29 cellular contexts compared by ENCODE assay signal in genomic region chr7:122380993-122381392, GRCh38.
DNase-seq lines count a peak whose midpoint lies in the region; ATAC-seq and TF ChIP-seq lines count a peak whose summit lies in the region.
"Had no signal": no experiment of that assay in that cellular context is flagged by ENCODE, and none has a peak within 500 bp of the region (broad histone marks: within the 10 kb centered on the region; RNA-seq: fewer than 3 reads in every experiment).

No MANE protein-coding gene starts in this region.

- H3K4me1 ChIP-seq in sigmoid colon = no peaks in the 10 kb centered on the region
- H3K4me1 ChIP-seq: ascending aorta, gastrocnemius medialis, left lung had no signal

- no peaks in the 10 kb centered on the region for H3K36me3 Mint-ChIP-seq in brain
- H3K36me3 Mint-ChIP-seq: activated naive CD8-positive, alpha-beta T cell treated with anti-CD3 and anti-CD28 coated beads, Interleukin-2, amount 10 ng/mL, durations not matched to agents 7 days and 5 days; immature natural killer cell; stimulated activated naive B cell treated with anti-CD40 and anti-IgM and Interleukin-4, amounts not matched to agents 10 μg/mL and 1 μg/mL and 100 μg/mL, for 72 hours had no signal

- H3K4me3 ChIP-seq in sigmoid colon = no peak overlapping the region
- H3K4me3 ChIP-seq: ascending aorta, gastrocnemius medialis, hepatocyte, left lung had no signal

- WGBS in sigmoid colon, 2 donors = 40 to 78% methylated on average over 3 of the region's 3 CpGs

- peaks cover 38% of the 10 kb centered on the region for H3K4me1 Mint-ChIP-seq in brain
- H3K4me1 Mint-ChIP-seq: activated naive CD8-positive, alpha-beta T cell treated with anti-CD3 and anti-CD28 coated beads, Interleukin-2, amount 10 ng/mL, durations not matched to agents 7 days and 5 days; immature natural killer cell; stimulated activated naive B cell treated with anti-CD40 and anti-IgM and Interleukin-4, amounts not matched to agents 10 μg/mL and 1 μg/mL and 100 μg/mL, for 72 hours had no signal

- intact Hi-C loops in sigmoid colon (cut with DNase I) = no loop called here

- H3K27me3 Mint-ChIP-seq in brain = peaks cover 7% of the 10 kb centered on the region
- H3K27me3 Mint-ChIP-seq: activated naive CD8-positive, alpha-beta T cell treated with anti-CD3 and anti-CD28 coated beads, Interleukin-2, amount 10 ng/mL, durations not matched to agents 7 days and 5 days; progenitor cell of endocrine pancreas; stimulated activated naive B cell treated with anti-CD40 and anti-IgM and Interleukin-4, amounts not matched to agents 10 μg/mL and 1 μg/mL and 100 μg/mL, for 72 hours had no signal

- DNase-seq in NCI-H2171 treated with DMSO at 0.1 percent for 48 hours (lab: John Stamatoyannopoulos, UW) (peak; percentile 25), NCI-H2171 (lab: John Stamatoyannopoulos, UW) (no peak), NCI-H524 (lab: John Stamatoyannopoulos, UW) (peak; percentile 69 to 84), NCI-H2081 treated with DMSO at 0.1 percent for 48 hours (lab: John Stamatoyannopoulos, UW) (no peak), sigmoid colon (no peak)
- DNase-seq in stimulated activated CD4-positive, alpha-beta T cell treated with anti-CD3 and anti-CD28 coated beads, Interleukin-2, amount 100 ng/mL, for 48 hours = no peak
- DNase-seq: 8988T; activated CD4-positive, CD25-positive, alpha-beta regulatory T cell treated with anti-CD3 and anti-CD28 coated beads, Interleukin-2, amount 50 U/mL, for 72 hours; activated CD8-positive, alpha-beta T cell treated with anti-CD3 and anti-CD28 coated beads, Interleukin-2, amount 10 ng/mL, durations not matched to agents 7 days and 5 days; activated effector memory CD4-positive, alpha-beta T cell treated with Interleukin-2 at 50 U/mL for 16 hours; activated naive CD8-positive, alpha-beta T cell treated with anti-CD3 and anti-CD28 coated beads, Interleukin-2, amount 10 ng/mL, durations not matched to agents 7 days and 5 days; activated T-cell treated with anti-CD3 and anti-CD28 coated beads for 4 hours; dermis blood vessel endothelial cell; gastrocnemius medialis; immature natural killer cell; left lung; mesendoderm; NCI-H1092 treated with DMSO at 0.1 percent for 48 hours; NCI-H2029 treated with DMSO at 0.1 percent for 48 hours; NCI-H774; stimulated activated naive B cell treated with anti-CD40 and anti-IgM and Interleukin-4, amounts not matched to agents 10 μg/mL and 1 μg/mL and 100 μg/mL, for 72 hours; T-helper 1 cell had no signal

- H3K9me3 Mint-ChIP-seq in brain = peaks cover 0 to 2% (median 0%) of the 10 kb centered on the region in 5 experiments
- H3K9me3 Mint-ChIP-seq: activated naive CD8-positive, alpha-beta T cell treated with anti-CD3 and anti-CD28 coated beads, Interleukin-2, amount 10 ng/mL, durations not matched to agents 7 days and 5 days had no signal

- no peak for TF ChIP-seq POLR2A in sigmoid colon (IDR thresholded peaks at IDR 0.05)

- TF ChIP-seq CTCF in brain (conservative IDR thresholded peaks at IDR 0.05) (no peak), sigmoid colon (IDR thresholded peaks at IDR 0.05) (no peak)

- no peak overlapping the region for H3K4me3 Mint-ChIP-seq in brain
- H3K4me3 Mint-ChIP-seq: activated CD8-positive, alpha-beta T cell treated with anti-CD3 and anti-CD28 coated beads, Interleukin-2, amount 10 ng/mL, durations not matched to agents 7 days and 5 days; activated naive CD8-positive, alpha-beta T cell treated with anti-CD3 and anti-CD28 coated beads, Interleukin-2, amount 10 ng/mL, durations not matched to agents 7 days and 5 days; immature natural killer cell; stimulated activated naive B cell treated with anti-CD40 and anti-IgM and Interleukin-4, amounts not matched to agents 10 μg/mL and 1 μg/mL and 100 μg/mL, for 72 hours had no signal

- H3K27ac Mint-ChIP-seq in brain = peak overlapping the region in 3 of 5 experiments; percentile 0 to 5 (median 3)
- H3K27ac Mint-ChIP-seq: activated CD8-positive, alpha-beta T cell treated with anti-CD3 and anti-CD28 coated beads, Interleukin-2, amount 10 ng/mL, durations not matched to agents 7 days and 5 days; activated naive CD8-positive, alpha-beta T cell treated with anti-CD3 and anti-CD28 coated beads, Interleukin-2, amount 10 ng/mL, durations not matched to agents 7 days and 5 days; immature natural killer cell; progenitor cell of endocrine pancreas; stimulated activated naive B cell treated with anti-CD40 and anti-IgM and Interleukin-4, amounts not matched to agents 10 μg/mL and 1 μg/mL and 100 μg/mL, for 72 hours had no signal

- H3K27me3 ChIP-seq in sigmoid colon = no peaks in the 10 kb centered on the region
- H3K27me3 ChIP-seq: ascending aorta, gastrocnemius medialis, hepatocyte, left lung had no signal

- no peaks in the 10 kb centered on the region for H3K36me3 ChIP-seq in sigmoid colon
- H3K36me3 ChIP-seq: ascending aorta, gastrocnemius medialis, left lung had no signal

- H3K9me3 ChIP-seq in sigmoid colon = no peaks in the 10 kb centered on the region
- H3K9me3 ChIP-seq: ascending aorta, gastrocnemius medialis, left lung had no signal

- ATAC-seq in GM18870 (IDR thresholded peaks at IDR 0.05; ENCODE audit: unreplicated experiment) = no peak
- ATAC-seq: activated CD8-positive, alpha-beta T cell treated with anti-CD3 and anti-CD28 coated beads, Interleukin-2, amount 10 ng/mL, durations not matched to agents 7 days and 5 days; gastrocnemius medialis; left lung; sciatic nerve; stimulated activated naive B cell treated with anti-CD40 and anti-IgM and Interleukin-4, amounts not matched to agents 10 μg/mL and 1 μg/mL and 100 μg/mL, for 72 hours had no signal

- no peak for TF ChIP-seq EP300 in sigmoid colon (IDR thresholded peaks at IDR 0.05)

- no peak overlapping the region for H3K27ac ChIP-seq in sigmoid colon
- H3K27ac ChIP-seq: ascending aorta, gastrocnemius medialis, hepatocyte, left lung, RWPE1 had no signal

Comparison
In these comparisons a context has a peak if more than half of its experiments do, and no peak if none do; other contexts are left out.
1. DNase-seq: peak in NCI-H2171 treated with DMSO at 0.1 percent for 48 hours (single experiment) and NCI-H524 (2 of 2); none in NCI-H2171 (single experiment), stimulated activated CD4-positive, alpha-beta T cell treated with anti-CD3 and anti-CD28 coated beads, Interleukin-2, amount 100 ng/mL, for 48 hours (0 of 2), NCI-H2081 treated with DMSO at 0.1 percent for 48 hours (single experiment) and sigmoid colon (single experiment).